9 cellular contexts compared by ENCODE assay signal in the genomic region with DNA sequence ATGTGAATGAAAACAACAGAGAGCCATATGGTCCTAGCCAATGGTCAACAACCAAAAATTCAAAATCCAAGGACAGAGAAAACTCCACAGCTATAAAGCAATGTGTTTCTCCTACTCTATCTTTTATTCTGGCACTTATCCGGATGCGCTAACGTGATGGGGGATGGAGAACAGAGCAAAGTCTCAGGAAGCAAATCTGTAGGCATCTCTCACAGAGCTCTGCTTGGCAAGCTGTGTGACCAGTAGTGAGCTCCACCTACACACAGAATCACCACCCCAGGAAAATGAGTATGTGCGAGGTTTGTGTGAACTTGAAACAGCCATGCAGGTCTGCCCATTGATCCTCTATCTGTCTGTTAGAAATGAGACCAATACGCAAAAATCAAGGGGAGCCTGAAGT.
"Had no signal": no experiment of that assay in that cellular context is flagged by ENCODE, and none has a peak within 500 bp of the region (broad histone marks: within the 10 kb centered on the region; RNA-seq: fewer than 3 reads in every experiment).

No MANE protein-coding gene starts in this region.

- DNase-seq: GM23248, GOT3, H7, HFFc6, IMR-90 had no signal

- H3K9me3 ChIP-seq: HAP-1 had no signal

- H3K27ac ChIP-seq: GM23248, HL-60 had no signal

- FAIRE-seq: HTR-8/SVneo, K562 had no signal

- H3K4me1 ChIP-seq: HAP-1 had no signal

- H3K36me3 ChIP-seq: HAP-1 had no signal

- H3K4me3 ChIP-seq: GM23248, HAP-1, K562 had no signal
